In the genomic region with DNA sequence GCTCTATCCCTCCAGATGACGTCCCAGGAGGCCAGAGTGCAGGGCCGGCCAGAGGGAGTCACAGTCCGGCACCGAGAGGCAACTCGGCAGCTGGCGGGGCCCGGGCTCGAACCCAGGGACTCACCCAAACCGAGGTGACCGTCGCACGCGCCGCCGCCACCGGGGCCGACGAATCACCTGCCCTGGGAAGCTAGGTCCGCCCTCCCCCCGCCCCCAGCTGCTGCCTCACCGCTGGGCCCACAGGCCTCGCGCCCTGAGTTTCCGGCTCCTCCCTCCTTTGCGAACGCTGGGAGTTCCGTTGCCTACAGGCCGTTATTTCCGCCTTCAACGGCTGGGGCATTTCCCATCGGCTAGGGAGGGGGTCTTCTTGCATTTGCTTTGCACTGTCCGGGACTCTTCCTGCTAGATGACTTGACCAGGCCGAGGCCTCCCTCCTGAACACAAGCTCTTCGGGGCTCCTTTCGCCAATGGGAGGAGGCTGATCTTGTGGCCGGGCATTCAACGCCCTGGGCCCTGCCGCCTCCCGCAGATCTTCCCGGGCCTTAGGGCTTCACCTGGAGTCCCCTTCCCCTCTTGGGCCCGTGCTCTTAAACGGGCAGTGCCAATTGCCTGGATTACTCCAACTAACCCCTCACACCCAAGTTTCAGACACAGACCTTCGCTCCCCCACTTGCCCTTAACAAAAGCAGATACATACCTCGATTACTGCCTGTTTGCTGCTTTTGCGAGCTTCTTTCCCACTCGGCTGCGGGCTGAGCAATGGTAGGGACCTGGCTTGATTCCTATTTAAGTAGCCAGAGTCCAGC, we compare ENCODE assay signal across 8 cellular contexts. TPM values are rescaled to one million over a fixed set of nuclear protein-coding genes. Genes with fewer than 3 reads are reported as not detected.
A peak's percentile ranks its signal among the peaks of the same experiment; 100 is the strongest.
DNase-seq lines count a peak whose midpoint lies in the region; ATAC-seq, FAIRE-seq and TF ChIP-seq lines count a peak whose summit lies in the region.

A gene (minus strand): TSS at position 184 of the 806 bp plus-strand sequence. CDS start 4,674 bp downstream, outside the sequence.

- H3K36me3 ChIP-seq in HUES64 (ENCODE audit: insufficient read depth, low read length) (peaks cover 4% of the 10 kb centered on the region), endothelial cell of umbilical vein (ENCODE audit: control insufficient read depth in 2 of 2, extremely low read depth in 1 of 2, insufficient read depth in 2 of 2, low read length in 2 of 2) (no peaks in the 10 kb centered on the region)

- POLR2A ChIA-PET in endothelial cell of umbilical vein (lab: Charles Lee) = interaction anchor here (1.1 to 1.5 kb wide), 2 partner anchors 13 to 14 kb away, joined by 4 to 6 read pairs; a partner anchor contains a TSS

- peak; percentile 85 for FAIRE-seq in endothelial cell of umbilical vein (lab: Jason Lieb, UNC)

- H3K9me3 ChIP-seq in HUES64 (ENCODE audit: insufficient read depth, low read depth, low read length) (no peaks in the 10 kb centered on the region), endothelial cell of umbilical vein (replicated peaks; ENCODE audit: control insufficient read depth, insufficient read depth, low read length) (no peaks in the 10 kb centered on the region)

- intact Hi-C loops in endothelial cell of umbilical vein (cut with micrococcal nuclease) = loop anchor here (1.0 to 5.0 kb wide), 6 partner anchors 15 to 603 kb away; a partner anchor contains a TSS

- H3K27me3 ChIP-seq in HUES64 (ENCODE audit: insufficient read depth, low read length) (no peaks in the 10 kb centered on the region), endothelial cell of umbilical vein (ENCODE audit: control insufficient read depth in 2 of 2, insufficient read depth in 2 of 2, low read length in 2 of 2) (no peaks in the 10 kb centered on the region)

- H4K20me1 ChIP-seq in endothelial cell of umbilical vein (replicated peaks; ENCODE audit: control insufficient read depth, extremely low read depth, insufficient read depth, low read length) = no peaks in the 10 kb centered on the region

- peak; percentile 81 for ATAC-seq in GM21390 (IDR thresholded peaks at IDR 0.05; ENCODE audit: unreplicated experiment)

- CTCF ChIA-PET in endothelial cell of umbilical vein (lab: Charles Lee) = interaction anchor here (0.6 to 3.0 kb wide), 11 partner anchors 9 to 258 kb away, joined by 3 to 23 read pairs (median 4); a partner anchor contains a TSS

- H3K9me1 ChIP-seq in endothelial cell of umbilical vein (replicated peaks; ENCODE audit: control insufficient read depth, extremely low read depth, insufficient read depth, low read length) = no peaks in the 10 kb centered on the region

- BruUV-seq in endothelial cell of umbilical vein (replicated peaks; lab: Mats Ljungman, UMichigan) = TSS peak; percentile 89

- peak within 1 kb of the TSS; percentile 44 for H3K4me2 ChIP-seq in endothelial cell of umbilical vein (ENCODE audit: insufficient read depth, low read length)

- H3K9ac ChIP-seq in HUES64 (ENCODE audit: low read depth, low read length) (peak within 1 kb of the TSS; percentile 96), endothelial cell of umbilical vein (replicated peaks; ENCODE audit: extremely low read depth, insufficient read depth, low read length) (peak within 1 kb of the TSS; percentile 64)

- no peaks in the 10 kb centered on the region for H3K79me2 ChIP-seq in endothelial cell of umbilical vein (ENCODE audit: control insufficient read depth, insufficient read depth, low read length)

- dilution Hi-C loops in endothelial cell of umbilical vein (cut with MboI; ENCODE audit: extremely low pct_ligation_motif_present, low sequenced_read_pairs) = no loop called here

- no peaks in the 10 kb centered on the region; the same call in 1 of the 2 replicates for H3K4me1 ChIP-seq in HUES64 (ENCODE audit: insufficient read depth, low read length)
- peaks cover 14% of the 10 kb centered on the region for H3K4me1 ChIP-seq in endothelial cell of umbilical vein (ENCODE audit: control insufficient read depth, extremely low read depth, insufficient read depth, low read length)

- peak; percentile 86 for TF ChIP-seq POLR2A in endothelial cell of umbilical vein (IDR thresholded peaks at IDR 0.05; ENCODE audit: low read depth, low read length)

- no peak for TF ChIP-seq CTCF in endothelial cell of umbilical vein (IDR thresholded peaks at IDR 0.05; ENCODE audit: extremely low read depth in 1 of 2, insufficient read depth in 1 of 2, low read depth in 1 of 2, low read length in 2 of 2)

- 2% methylated on average over 47 of the region's 47 CpGs for WGBS in HUES64

- peak within 1 kb of the TSS; percentile 19 for H2AFZ ChIP-seq in endothelial cell of umbilical vein (ENCODE audit: low read depth, low read length)

- H3K27ac ChIP-seq in HUES64 (ENCODE audit: low read depth, low read length) (peak within 1 kb of the TSS; percentile 100), endothelial cell of umbilical vein (ENCODE audit: insufficient read depth, low read depth, low read length) (peak within 1 kb of the TSS; percentile 67)

- DNase-seq in COR-L47 (lab: John Stamatoyannopoulos, UW) = peak; percentile 94
- peak; percentile 98 for DNase-seq in OCI-M1 (lab: John Stamatoyannopoulos, UW)
- DNase-seq in activated T-cell treated with anti-CD3 and anti-CD28 coated beads for 1 hour (ENCODE audit: low read depth) = peak; percentile 88
- peak; percentile 89 for DNase-seq in endothelial cell of umbilical vein (ENCODE audit: low read depth, low spot score)
- DNase-seq in midbrain (lab: John Stamatoyannopoulos, UW) = peak; percentile 94
- DNase-seq in stimulated activated CD8-positive, alpha-beta memory T cell treated with anti-CD3 and anti-CD28 coated beads, Interleukin-2, amount 100 ng/mL, for 1 hour (ENCODE audit: low read depth in 2 of 2) = peak; percentile 81 to 87

- peak within 1 kb of the TSS; percentile 97 for H3K4me3 ChIP-seq in HUES64 (ENCODE audit: low read length)
- peak within 1 kb of the TSS; percentile 53 to 78 (median 59) for H3K4me3 ChIP-seq in endothelial cell of umbilical vein (replicated peaks in 1 of 3; ENCODE audit: insufficient read depth in 1 of 3, low read depth in 1 of 3, low read length in 3 of 3)

TF ChIP-seq in endothelial cell of umbilical vein, 7 proteins besides CTCF, POLR2A, EP300 and RAD21:
- peak; percentile 89 for TF ChIP-seq POLR2AphosphoS5 (IDR thresholded peaks at IDR 0.05; ENCODE audit: insufficient read depth, low read depth, low read length)
- no peak for TF ChIP-seq JUN (IDR thresholded peaks at IDR 0.05; ENCODE audit: borderline replicate concordance, insufficient read depth, insufficient read length, low read depth)
- TF ChIP-seq, protein P1, sequence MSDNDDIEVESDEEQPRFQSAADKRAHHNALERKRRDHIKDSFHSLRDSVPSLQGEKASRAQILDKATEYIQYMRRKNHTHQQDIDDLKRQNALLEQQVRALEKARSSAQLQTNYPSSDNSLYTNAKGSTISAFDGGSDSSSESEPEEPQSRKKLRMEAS (IDR thresholded peaks at IDR 0.05; ENCODE audit: insufficient read depth, insufficient read length) = no peak
- no peak for TF ChIP-seq MYC (IDR thresholded peaks at IDR 0.05; ENCODE audit: low read depth, low read length)

RNA-seq across cellular contexts. Expression of the gene that starts here (rescaled TPM):
- 21.8 TPM for polyA plus RNA-seq in HUES64 (2013, experiment 1 of 2)
- 20.4 TPM for polyA plus RNA-seq in HUES64 (2013, experiment 2 of 2)
- total RNA-seq in endothelial cell of umbilical vein = 19.3 and 25.1 TPM in 2 replicates
- 11.7 and 13.2 TPM in 2 replicates for polyA plus RNA-seq in endothelial cell of umbilical vein
- polyA plus RNA-seq in endothelial cell of umbilical vein (2011; cell fraction: cytosol; rRNA removed) = 18.9 and 19.0 TPM in 2 replicates
- polyA plus RNA-seq in endothelial cell of umbilical vein (2011; cell fraction: nucleus; rRNA removed) = 13.6 and 16.3 TPM in 2 replicates
- polyA plus RNA-seq in endothelial cell of umbilical vein (2012) = 19.1 and 22.1 TPM in 2 replicates
- polyA minus RNA-seq in endothelial cell of umbilical vein = 14.6 and 14.7 TPM in 2 replicates
- polyA minus RNA-seq in endothelial cell of umbilical vein (2011; cell fraction: cytosol; rRNA and poly(A)+ RNA removed) = 15.8 TPM
- polyA minus RNA-seq in endothelial cell of umbilical vein (2011; cell fraction: nucleus; rRNA and poly(A)+ RNA removed) = 6.0 and 9.0 TPM in 2 replicates

Comparison
In these comparisons a context has a peak if more than half of its experiments do, and no peak if none do; other contexts are left out.
1. Peak in every context shown above with its lines: DNase-seq, ATAC-seq, H3K4me3 ChIP-seq and H3K27ac ChIP-seq.